1 cellular context compared by ENCODE assay signal in the genomic region with DNA sequence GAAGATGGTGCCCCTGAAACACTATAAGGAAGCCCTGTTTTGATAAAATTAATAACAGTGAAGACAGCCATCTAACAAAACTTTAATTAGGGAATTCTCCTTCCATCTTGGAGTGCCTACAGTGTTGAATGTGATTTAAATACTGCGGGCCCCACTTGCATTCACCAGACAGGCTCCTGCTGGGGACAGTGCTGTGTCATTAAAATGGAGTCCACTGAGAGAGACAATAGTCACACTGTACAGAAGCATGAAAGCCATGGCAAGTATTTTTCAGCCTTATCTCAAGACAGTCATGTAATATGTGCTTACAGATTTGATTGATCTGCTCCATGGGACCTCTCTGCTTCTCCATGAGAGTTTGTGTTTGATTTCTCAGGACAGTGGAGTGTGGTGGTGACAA.
TF ChIP-seq lines count a peak whose summit lies in the region.

No MANE protein-coding gene starts in this region.

TF ChIP-seq in HEK293, 187 proteins besides CTCF, POLR2A, EP300 and RAD21 (continued from another document):
- TF ChIP-seq, protein P1, sequence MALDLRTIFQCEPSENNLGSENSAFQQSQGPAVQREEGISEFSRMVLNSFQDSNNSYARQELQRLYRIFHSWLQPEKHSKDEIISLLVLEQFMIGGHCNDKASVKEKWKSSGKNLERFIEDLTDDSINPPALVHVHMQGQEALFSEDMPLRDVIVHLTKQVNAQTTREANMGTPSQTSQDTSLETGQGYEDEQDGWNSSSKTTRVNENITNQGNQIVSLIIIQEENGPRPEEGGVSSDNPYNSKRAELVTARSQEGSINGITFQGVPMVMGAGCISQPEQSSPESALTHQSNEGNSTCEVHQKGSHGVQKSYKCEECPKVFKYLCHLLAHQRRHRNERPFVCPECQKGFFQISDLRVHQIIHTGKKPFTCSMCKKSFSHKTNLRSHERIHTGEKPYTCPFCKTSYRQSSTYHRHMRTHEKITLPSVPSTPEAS (tag by site-specific recombination; IDR thresholded peaks at IDR 0.05), result no peak
